In genomic region chr18:42114310-42114943, GRCh38 we compare ENCODE assay signal across 8 cellular contexts.
DNase-seq lines count a peak whose midpoint lies in the region; ATAC-seq and TF ChIP-seq lines count a peak whose summit lies in the region.

No MANE protein-coding gene starts in this region.

- intact Hi-C loops in left ventricle myocardium inferior (cut with micrococcal nuclease) = loop anchor here (10.0 kb wide), 2 partner anchors 180 to 1160 kb away; partner anchors contain the start of gene SYT4

- H3K36me3 ChIP-seq in adipocyte (ENCODE audit: control insufficient read depth, insufficient read depth, low read length, severe bottlenecking) = no peaks in the 10 kb centered on the region
- H3K36me3 ChIP-seq in left ventricle myocardium inferior = no peaks in the 10 kb centered on the region

- DNase-seq in stimulated activated naive CD4-positive, alpha-beta T cell (lab: John Stamatoyannopoulos, UW) = peak in 5 of 6 experiments; percentile 4 to 45 (median 19)
- DNase-seq in stimulated activated naive CD4-positive, alpha-beta T cell treated with Interleukin-2 at 50 U/mL for 16 hours (lab: John Stamatoyannopoulos, UW) = no peak
- DNase-seq in NCI-H1105 (lab: John Stamatoyannopoulos, UW) (peak; percentile 80), adipocyte (ENCODE audit: low read depth) (peak; percentile 95), left ventricle myocardium inferior (peak; percentile 25), renal cortical epithelial cell (ENCODE audit: low read depth) (peak; percentile 63)

- H3K27ac ChIP-seq in left ventricle myocardium inferior (replicated peaks) = peak overlapping the region; percentile 31

- H3K9me3 ChIP-seq in adipocyte (ENCODE audit: control insufficient read depth, low read length) = no peaks in the 10 kb centered on the region
- no peaks in the 10 kb centered on the region for H3K9me3 ChIP-seq in left ventricle myocardium inferior (replicated peaks)

- H3K9ac ChIP-seq in adipocyte (ENCODE audit: low read length) = peak overlapping the region; percentile 69

- peak; percentile 91 for TF ChIP-seq CTCF in left ventricle myocardium inferior (IDR thresholded peaks at IDR 0.05; ENCODE audit: borderline replicate concordance)

- H3K4me1 ChIP-seq in adipocyte (ENCODE audit: control insufficient read depth, insufficient read depth, low read length) (peaks cover 14% of the 10 kb centered on the region), left ventricle myocardium inferior (peaks cover 5% of the 10 kb centered on the region)

- H3K27me3 ChIP-seq in adipocyte (replicated peaks; ENCODE audit: control insufficient read depth, insufficient read depth, low read length) (no peaks in the 10 kb centered on the region), left ventricle myocardium inferior (ENCODE audit: low read depth) (no peaks in the 10 kb centered on the region)

- H3K4me3 ChIP-seq in adipocyte (ENCODE audit: low read length) (no peak overlapping the region), left ventricle myocardium inferior (no peak overlapping the region)

- ATAC-seq in HG02763 (IDR thresholded peaks at IDR 0.05; ENCODE audit: unreplicated experiment) (peak; percentile 85), SK-N-SH treated with all-trans-retinoic acid at 6 μM for 48 hours (peak; percentile 99)

TF ChIP-seq in SK-N-SH treated with all-trans-retinoic acid at 6 μM for 48 hours, 23 proteins besides CTCF, POLR2A, EP300 and RAD21:
- TF ChIP-seq ZFP3 (CRISPR knock-in tag; IDR thresholded peaks at IDR 0.05) (no peak), POU6F1 (CRISPR knock-in tag; IDR thresholded peaks at IDR 0.05; ENCODE audit: borderline replicate concordance, low read depth) (no peak), PPARA (CRISPR knock-in tag; IDR thresholded peaks at IDR 0.05; ENCODE audit: borderline replicate concordance) (no peak)
- TF ChIP-seq, protein P1, sequence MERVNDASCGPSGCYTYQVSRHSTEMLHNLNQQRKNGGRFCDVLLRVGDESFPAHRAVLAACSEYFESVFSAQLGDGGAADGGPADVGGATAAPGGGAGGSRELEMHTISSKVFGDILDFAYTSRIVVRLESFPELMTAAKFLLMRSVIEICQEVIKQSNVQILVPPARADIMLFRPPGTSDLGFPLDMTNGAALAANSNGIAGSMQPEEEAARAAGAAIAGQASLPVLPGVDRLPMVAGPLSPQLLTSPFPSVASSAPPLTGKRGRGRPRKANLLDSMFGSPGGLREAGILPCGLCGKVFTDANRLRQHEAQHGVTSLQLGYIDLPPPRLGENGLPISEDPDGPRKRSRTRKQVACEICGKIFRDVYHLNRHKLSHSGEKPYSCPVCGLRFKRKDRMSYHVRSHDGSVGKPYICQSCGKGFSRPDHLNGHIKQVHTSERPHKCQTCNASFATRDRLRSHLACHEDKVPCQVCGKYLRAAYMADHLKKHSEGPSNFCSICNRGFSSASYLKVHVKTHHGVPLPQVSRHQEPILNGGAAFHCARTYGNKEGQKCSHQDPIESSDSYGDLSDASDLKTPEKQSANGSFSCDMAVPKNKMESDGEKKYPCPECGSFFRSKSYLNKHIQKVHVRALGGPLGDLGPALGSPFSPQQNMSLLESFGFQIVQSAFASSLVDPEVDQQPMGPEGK (CRISPR knock-in tag; IDR thresholded peaks at IDR 0.05; ENCODE audit: borderline replicate concordance) = no peak
- TF ChIP-seq, protein P2, sequence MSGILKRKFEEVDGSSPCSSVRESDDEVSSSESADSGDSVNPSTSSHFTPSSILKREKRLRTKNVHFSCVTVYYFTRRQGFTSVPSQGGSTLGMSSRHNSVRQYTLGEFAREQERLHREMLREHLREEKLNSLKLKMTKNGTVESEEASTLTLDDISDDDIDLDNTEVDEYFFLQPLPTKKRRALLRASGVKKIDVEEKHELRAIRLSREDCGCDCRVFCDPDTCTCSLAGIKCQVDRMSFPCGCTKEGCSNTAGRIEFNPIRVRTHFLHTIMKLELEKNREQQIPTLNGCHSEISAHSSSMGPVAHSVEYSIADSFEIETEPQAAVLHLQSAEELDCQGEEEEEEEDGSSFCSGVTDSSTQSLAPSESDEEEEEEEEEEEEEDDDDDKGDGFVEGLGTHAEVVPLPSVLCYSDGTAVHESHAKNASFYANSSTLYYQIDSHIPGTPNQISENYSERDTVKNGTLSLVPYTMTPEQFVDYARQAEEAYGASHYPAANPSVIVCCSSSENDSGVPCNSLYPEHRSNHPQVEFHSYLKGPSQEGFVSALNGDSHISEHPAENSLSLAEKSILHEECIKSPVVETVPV (CRISPR knock-in tag; IDR thresholded peaks at IDR 0.05) = no peak
